In the genomic region with DNA sequence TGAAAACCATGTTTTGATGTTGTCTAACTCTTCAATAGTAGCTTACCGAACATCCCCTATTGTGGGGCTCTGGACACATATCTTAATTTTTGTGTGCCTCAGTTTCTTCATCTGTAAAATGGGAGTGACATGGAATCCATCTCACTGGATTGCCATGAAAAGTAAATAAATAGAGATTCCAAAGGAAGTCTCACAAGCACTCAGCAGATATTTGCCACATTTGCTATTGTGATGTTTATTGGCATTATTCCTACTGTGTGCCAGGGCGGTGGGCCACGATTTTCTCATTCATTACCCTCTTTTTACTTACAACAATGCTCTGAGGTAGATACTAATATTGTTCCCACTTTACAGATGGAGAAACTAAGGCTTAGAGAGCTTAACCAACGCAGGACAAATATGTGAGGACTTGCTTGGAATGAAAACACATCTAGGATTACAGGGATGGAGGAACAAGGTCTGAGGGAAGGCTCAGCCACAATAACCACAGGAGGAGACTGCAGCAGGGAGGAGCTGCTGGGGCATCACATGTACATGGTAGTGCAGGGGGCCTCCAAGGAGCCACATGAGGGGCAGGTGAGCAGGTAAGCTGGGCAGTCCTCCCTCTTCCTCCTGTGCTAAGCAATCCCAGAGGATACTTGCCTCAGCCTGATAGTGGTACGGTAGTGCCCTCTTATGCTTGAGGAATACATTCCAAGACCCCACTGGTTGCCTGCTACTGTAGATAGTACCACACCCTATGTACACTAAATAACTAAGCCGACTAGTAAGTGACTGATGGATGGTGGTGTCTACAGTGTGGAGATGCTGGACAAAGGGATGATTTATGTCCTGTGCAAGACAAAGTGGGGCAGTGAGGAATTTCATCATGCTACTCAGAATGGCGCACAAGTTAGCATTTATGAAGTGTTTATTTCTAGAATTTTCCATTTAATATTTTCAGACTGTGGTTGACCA, we compare ENCODE assay signal across 20 cellular contexts.
"Had no signal": no experiment of that assay in that cellular context is flagged by ENCODE, and none has a peak within 500 bp of the region (broad histone marks: within the 10 kb centered on the region; RNA-seq: fewer than 3 reads in every experiment).

No MANE protein-coding gene starts in this region.

- FAIRE-seq: colon had no signal

- H3K9me3 ChIP-seq: gastrocnemius medialis, lower lobe of right lung, ovary, suprapubic skin had no signal

- H3K27me3 ChIP-seq: gastrocnemius medialis, ovary had no signal

- H3K27ac ChIP-seq: dorsolateral prefrontal cortex, gastrocnemius medialis, lower lobe of right lung, ovary, suprapubic skin had no signal

- DNase-seq: dorsolateral prefrontal cortex; effector CD4-positive, alpha-beta T cell; gastrocnemius medialis; head of caudate nucleus; left ventricle myocardium superior; lower lobe of right lung; natural killer cell; occipital lobe; ovary; stimulated activated CD4-positive, alpha-beta T cell treated with anti-CD3 and anti-CD28 coated beads, Interleukin-12 subunit alpha, Interleukin-12 subunit beta, amount 100 ng/mL, for 4 hours; stimulated activated CD4-positive, alpha-beta T cell treated with anti-CD3 and anti-CD28 coated beads, Interleukin-1b, Interleukin-23, amount 100 ng/mL, for 48 hours; stimulated activated CD4-positive, alpha-beta T cell treated with anti-CD3 and anti-CD28 coated beads, Interleukin-4, amount 100 ng/mL, for 1 hour; stimulated activated CD8-positive, alpha-beta memory T cell treated with anti-CD3 and anti-CD28 coated beads, Interleukin-4, amount 100 ng/mL, for 48 hours; stimulated activated naive CD4-positive, alpha-beta T cell; stimulated activated naive CD8-positive, alpha-beta T cell treated with anti-CD3 and anti-CD28 coated beads, Interleukin-15, amount 100 ng/mL, for 72 hours; trophoblast cell had no signal

- ATAC-seq: gastrocnemius medialis; left ventricle myocardium superior; lower lobe of right lung; natural killer cell; sciatic nerve; stimulated activated naive CD8-positive, alpha-beta T cell treated with anti-CD3 and anti-CD28 coated beads, Interleukin-15, amount 100 ng/mL, for 72 hours had no signal

- H3K4me2 ChIP-seq: smooth muscle cell had no signal

- H3K4me3 ChIP-seq: dorsolateral prefrontal cortex, gastrocnemius medialis, lower lobe of right lung, ovary, smooth muscle cell, suprapubic skin had no signal

- H3K36me3 ChIP-seq: gastrocnemius medialis, lower lobe of right lung, ovary, suprapubic skin had no signal
